ENCODE assay signal across 13 cellular contexts in the genomic region with DNA sequence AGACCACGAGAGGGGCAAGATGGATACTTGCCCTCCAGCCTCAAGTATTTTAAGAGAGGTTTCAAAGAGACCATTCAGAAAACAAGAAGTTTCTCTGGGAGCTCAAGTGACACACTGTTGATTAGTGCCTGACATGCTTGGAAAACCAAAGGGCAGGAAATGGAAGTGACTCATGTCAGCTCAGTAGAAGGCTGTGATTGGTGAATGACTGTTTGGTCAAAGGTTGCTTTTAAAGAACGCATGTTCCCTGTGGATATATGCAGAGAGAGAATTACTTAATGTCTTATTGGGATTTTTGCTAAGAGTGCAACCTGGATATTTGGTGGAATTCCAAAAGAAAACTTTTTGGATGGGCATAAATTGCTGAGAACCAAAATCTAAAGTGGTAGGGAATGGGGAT.
DNase-seq lines count a peak whose midpoint lies in the region; ATAC-seq and TF ChIP-seq lines count a peak whose summit lies in the region.
"Had no signal": no experiment of that assay in that cellular context is flagged by ENCODE, and none has a peak within 500 bp of the region (broad histone marks: within the 10 kb centered on the region; RNA-seq: fewer than 3 reads in every experiment).

No MANE protein-coding gene starts in this region.

- H3K9me3 ChIP-seq in psoas muscle (no peaks in the 10 kb centered on the region), BE2C (no peaks in the 10 kb centered on the region)

- no peak overlapping the region for H3K27ac ChIP-seq in psoas muscle

- in situ Hi-C loops in GM13976 (cut with MboI; ENCODE audit: low sequenced_read_pairs, unreplicated experiment) = no loop called here

- TF ChIP-seq CTCF in psoas muscle (IDR thresholded peaks at IDR 0.05) = no peak
- TF ChIP-seq CTCF in BE2C (IDR thresholded peaks at IDR 0.05; ENCODE audit: low read depth, low read length) = no peak
- no peak for TF ChIP-seq CTCF in GM13976 (IDR thresholded peaks at IDR 0.05; ENCODE audit: borderline replicate concordance, control extremely low read depth, extremely low read depth, insufficient read depth, missing control alignments)

- no peaks in the 10 kb centered on the region for H3K4me1 ChIP-seq in psoas muscle
- H3K4me1 ChIP-seq in BE2C = no peaks in the 10 kb centered on the region

- H3K36me3 ChIP-seq in psoas muscle (ENCODE audit: insufficient read depth in 1 of 2, low read depth in 1 of 2) (no peaks in the 10 kb centered on the region), BE2C (no peaks in the 10 kb centered on the region)

- H3K27me3 ChIP-seq in psoas muscle (ENCODE audit: insufficient read depth in 3 of 3, low read length in 2 of 3) = no peaks in the 10 kb centered on the region
- no peaks in the 10 kb centered on the region for H3K27me3 ChIP-seq in BE2C

- no peak overlapping the region for H3K4me3 ChIP-seq in psoas muscle
- no peak overlapping the region for H3K4me3 ChIP-seq in BE2C (ENCODE audit: low read depth, low read length)
- H3K4me3 ChIP-seq: GM12878 had no signal

- peak; percentile 67 for DNase-seq in ELR (ENCODE audit: low read depth)
- DNase-seq in RKO (ENCODE audit: low spot score) = peak; percentile 90
- peak; percentile 53 for DNase-seq in fibroblast of peridontal ligament (ENCODE audit: extremely low read depth)
- no peak for DNase-seq in psoas muscle
- DNase-seq in NCI-H1092 (lab: John Stamatoyannopoulos, UW) = no peak
- no peak for DNase-seq in ecto neural progenitor cell (ENCODE audit: low spot score)
- no peak for DNase-seq in BE2C
- DNase-seq in GM13976 (ENCODE audit: low spot score) = no peak
- DNase-seq: caudate nucleus; head of caudate nucleus; NCI-H1930; stimulated activated naive B cell treated with anti-CD40 and anti-IgM and Interleukin-4, amounts not matched to agents 10 μg/mL and 1 μg/mL and 100 μg/mL, for 72 hours had no signal

- ATAC-seq in psoas muscle = peak in 3 of 4 donors; percentile 40 to 53 (median 43)
- ATAC-seq: GM12878; stimulated activated naive B cell treated with anti-CD40 and anti-IgM and Interleukin-4, amounts not matched to agents 10 μg/mL and 1 μg/mL and 100 μg/mL, for 72 hours had no signal

- 54 to 59% (median 58%) methylated on average over 2 of the region's 2 CpGs for WGBS in psoas muscle, 3 donors

- intact Hi-C loops in psoas muscle (cut with DNase I) = no loop called here

Comparison
In these comparisons a context has a peak if more than half of its experiments do, and no peak if none do; other contexts are left out.
1. DNase-seq: peak in ELR (single experiment), RKO (single experiment) and fibroblast of peridontal ligament (single experiment); none in psoas muscle (0 of 2), NCI-H1092 (single experiment), ecto neural progenitor cell (single experiment), BE2C (single experiment) and GM13976 (single experiment).